Comparison of ENCODE assay signal across 9 cellular contexts in the genomic region with DNA sequence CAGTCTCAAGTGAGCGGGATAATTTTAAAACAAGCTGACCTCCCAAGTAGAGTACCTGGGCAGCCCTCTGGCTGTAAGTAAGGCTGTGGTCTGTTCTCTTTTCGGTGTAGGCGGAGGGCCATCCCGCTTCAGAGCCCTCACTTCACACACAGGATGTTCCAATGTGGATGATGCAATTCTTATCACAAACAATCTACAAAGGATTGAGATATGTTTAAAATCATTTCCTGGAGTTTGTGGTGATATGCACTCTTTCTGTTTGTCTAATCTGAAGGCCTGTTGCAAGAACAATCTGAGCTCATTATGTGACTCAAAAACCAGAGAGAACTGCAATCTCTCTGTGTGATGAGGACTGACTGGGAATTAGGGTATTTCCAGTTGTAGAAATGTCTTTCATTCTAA. TPM values are rescaled to one million over a fixed set of nuclear protein-coding genes. Genes with fewer than 3 reads are reported as not detected.
DNase-seq lines count a peak whose midpoint lies in the region; ATAC-seq, FAIRE-seq and TF ChIP-seq lines count a peak whose summit lies in the region.
"Had no signal": no experiment of that assay in that cellular context is flagged by ENCODE, and none has a peak within 500 bp of the region (broad histone marks: within the 10 kb centered on the region; RNA-seq: fewer than 3 reads in every experiment).

No MANE protein-coding gene starts in this region.

- no peak for TF ChIP-seq POLR2A in K562 (conservative IDR thresholded peaks at IDR 0.05)

- POLR2A ChIA-PET in K562 (lab: Yijun Ruan, JAX), result interaction anchor here (0.8 kb wide), 1 partner anchor 14 kb away, joined by 3 read pairs; no protein-coding TSS in a partner anchor

- no peak for FAIRE-seq in K562 (lab: Jason Lieb, UNC)

- H3K79me2 ChIP-seq in K562 (ENCODE audit: control insufficient read depth, insufficient read depth, low read length), result no peaks in the 10 kb centered on the region

- H3K4me3 ChIP-seq in K562, result no peak overlapping the region
- H3K4me3 ChIP-seq in mesodermal cell (ENCODE audit: extremely low read depth, insufficient read depth, low read length, poor library complexity, severe bottlenecking), result no peak overlapping the region

- no peak for TF ChIP-seq RAD21 in K562 (CRISPR knock-in tag; conservative IDR thresholded peaks at IDR 0.05 in 1 of 2, IDR thresholded peaks at IDR 0.05 in 1 of 2)

- no peak for TF ChIP-seq EP300 in K562 (IDR thresholded peaks at IDR 0.05; ENCODE audit: low read length)

- no peak overlapping the region for H3K27ac ChIP-seq in K562 (ENCODE audit: extremely low read depth, low read depth, low read length)
- H3K27ac ChIP-seq in mesodermal cell (ENCODE audit: low read depth, low read length, severe bottlenecking), result peak overlapping the region; percentile 87

- 29% methylated on average over 4 of the region's 4 CpGs for WGBS in K562 (ENCODE audit: insufficient coverage, low coverage, missing lambda C conversion rate)
- WGBS in mesodermal cell (ENCODE audit: insufficient coverage in 2 of 2), 2 experiments, result 100% methylated on average over 1 of the region's 4 CpGs; no CpG with 5 or more reads in 1 of the 2 experiments

- ATAC-seq in K562, result no peak
- no peak for ATAC-seq in HG03378 (IDR thresholded peaks at IDR 0.05; ENCODE audit: unreplicated experiment)
- ATAC-seq in HG02870 (IDR thresholded peaks at IDR 0.05; ENCODE audit: unreplicated experiment), result no peak
- no peak for ATAC-seq in HG02763 (IDR thresholded peaks at IDR 0.05; ENCODE audit: unreplicated experiment)

- no peak for TF ChIP-seq CTCF in K562 (IDR thresholded peaks at IDR 0.05 in 2 of 3, conservative IDR thresholded peaks at IDR 0.05 in 1 of 3; ENCODE audit: insufficient read depth in 2 of 3, low read depth in 1 of 3, low read length in 3 of 3)

- no peaks in the 10 kb centered on the region for H4K20me1 ChIP-seq in K562 (replicated peaks; ENCODE audit: control insufficient read depth, insufficient read depth, low read length)

- intact Hi-C loops in K562 (cut with micrococcal nuclease), result no loop called here

- peak; percentile 56 for DNase-seq in AG20443 (ENCODE audit: low spot score)
- peak; percentile 57 for DNase-seq in LHCN-M2 (ENCODE audit: low read depth)
- no peak for DNase-seq in K562 (ENCODE audit: extremely low read depth in 1 of 4, low spot score in 3 of 4)
- DNase-seq in NOMO-1 (lab: John Stamatoyannopoulos, UW; ENCODE audit: unreplicated experiment in 2 of 2), result no peak
- DNase-seq: activated B cell treated with CpG ODN at 0.5 μM for 24 hours had no signal

- no peak overlapping the region for H3K4me2 ChIP-seq in K562 (ENCODE audit: insufficient read depth, low read length)

- H3K9me3 ChIP-seq in K562 (replicated peaks; ENCODE audit: control insufficient read depth, insufficient read depth, low read depth, low read length), result no peaks in the 10 kb centered on the region
- H3K9me3 ChIP-seq in mesodermal cell (ENCODE audit: control insufficient read depth, low read length), result no peaks in the 10 kb centered on the region

- H2AFZ ChIP-seq in K562 (ENCODE audit: low read depth, low read length), result no peak overlapping the region

- H3K9me1 ChIP-seq in K562 (ENCODE audit: control insufficient read depth, insufficient read depth, low read length), result no peaks in the 10 kb centered on the region

- no peak overlapping the region for H3K9ac ChIP-seq in K562 (ENCODE audit: insufficient read depth in 1 of 2, low read depth in 2 of 2, low read length in 2 of 2)

- no TSS peak for BruUV-seq in K562 (replicated peaks; lab: Mats Ljungman, UMichigan)

- in situ Hi-C loops in K562 (cut with MboI), result no loop called here

- H3K27me3 ChIP-seq in K562 (ENCODE audit: control insufficient read depth in 2 of 2, insufficient read depth in 2 of 2, low read length in 2 of 2), result no peaks in the 10 kb centered on the region

- H3K4me1 ChIP-seq in K562 (replicated peaks in 1 of 2; ENCODE audit: control insufficient read depth in 2 of 2, insufficient read depth in 2 of 2, low read length in 2 of 2) (no peaks in the 10 kb centered on the region), mesodermal cell (ENCODE audit: control insufficient read depth, insufficient read depth, low read length, poor library complexity, severe bottlenecking) (peaks cover 47% of the 10 kb centered on the region)

- no peaks in the 10 kb centered on the region for H3K36me3 ChIP-seq in K562 (ENCODE audit: control insufficient read depth, insufficient read depth, low read length)
- peaks cover 34% of the 10 kb centered on the region for H3K36me3 ChIP-seq in mesodermal cell (ENCODE audit: control insufficient read depth, insufficient read depth, low read length)

- CTCF ChIA-PET in K562 (lab: Yijun Ruan, JAX; ENCODE audit: low intra/inter-chr PET ratio), result no interaction called here

TF ChIP-seq in K562, 482 proteins besides CTCF, POLR2A, EP300 and RAD21 (continues in another document):
- TF ChIP-seq CEBPG (CRISPR knock-in tag; IDR thresholded peaks at IDR 0.05) (no peak), CEBPG (tag; conservative IDR thresholded peaks at IDR 0.05 in 1 of 2, IDR thresholded peaks at IDR 0.05 in 1 of 2) (peak; percentile 83 to 86), KHSRP (IDR thresholded peaks at IDR 0.05) (no peak), COPS2 (conservative IDR thresholded peaks at IDR 0.05) (no peak), ZSCAN32 (CRISPR knock-in tag; IDR thresholded peaks at IDR 0.05) (0 out of 2 replicates have a peak, but pooled peaks have one; percentile 34), ARID1B (IDR thresholded peaks at IDR 0.05) (no peak)
- TF ChIP-seq, protein P1, sequence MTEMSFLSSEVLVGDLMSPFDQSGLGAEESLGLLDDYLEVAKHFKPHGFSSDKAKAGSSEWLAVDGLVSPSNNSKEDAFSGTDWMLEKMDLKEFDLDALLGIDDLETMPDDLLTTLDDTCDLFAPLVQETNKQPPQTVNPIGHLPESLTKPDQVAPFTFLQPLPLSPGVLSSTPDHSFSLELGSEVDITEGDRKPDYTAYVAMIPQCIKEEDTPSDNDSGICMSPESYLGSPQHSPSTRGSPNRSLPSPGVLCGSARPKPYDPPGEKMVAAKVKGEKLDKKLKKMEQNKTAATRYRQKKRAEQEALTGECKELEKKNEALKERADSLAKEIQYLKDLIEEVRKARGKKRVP (CRISPR knock-in tag; IDR thresholded peaks at IDR 0.05), result peak; percentile 63; the same call in 1 of the 2 replicates

RNA-seq across cellular contexts. Expression of a gene that starts 42.5 kb away (rescaled TPM):
- total RNA-seq in LHCN-M2 (2014; rRNA removed) (1.5 TPM in 2 replicates), K562 (2014; rRNA removed) (0.04 TPM in 1 of 2 replicates, not detected in the other), K562 (2014; rRNA removed; fragmentation: Illumina TruSeq; extraction: Trizol) (not detected in 2 replicates), K562 (2015; rRNA removed; fragmentation: Illumina TruSeq; extraction: Trizol) (not detected in 2 replicates), K562 (2021) (0.09 and 0.11 TPM in 2 replicates)
- polyA plus RNA-seq in LHCN-M2 (2012), result 0.13 TPM
- total RNA-seq in K562 (2011; cell fraction: chromatin; rRNA removed; ENCODE audit: low replicate concordance), result 0.05 TPM in 1 of 2 replicates, not detected in the other
- not detected in 2 replicates for total RNA-seq in K562 (2011; cell fraction: nucleolus; rRNA removed)
- total RNA-seq in K562 (2011; cell fraction: nucleoplasm; rRNA removed), result 0.07 and 0.08 TPM in 2 replicates
- polyA plus RNA-seq in K562 (2011; rRNA removed) (0.01 TPM in 2 replicates), K562 (2014; fragmentation: Illumina TruSeq; extraction: Trizol) (not detected in 2 replicates), K562 (2014; fragmentation: Nextera tagmentation; extraction: Ambion mirVana) (under 1 TPM in 1 of 2 experiments, not detected in 1; 0.01 TPM), K562 (2014; rRNA removed) (0.04 and 0.05 TPM in 2 replicates)
- polyA plus RNA-seq in K562 (2011; cell fraction: cytosol; rRNA removed), result 0.01 and 0.04 TPM in 2 replicates
- polyA plus RNA-seq in K562 (2011; cell fraction: nucleus; rRNA removed), result 0.04 TPM in 1 of 2 replicates, not detected in the other
- 0.03 and 0.04 TPM in 2 replicates for polyA plus RNA-seq in K562 (2012)
- 0.12 TPM in 1 of 2 replicates, not detected in the other for polyA minus RNA-seq in K562 (2011; rRNA and poly(A)+ RNA removed)
- polyA minus RNA-seq in K562 (2011; cell fraction: cytosol; rRNA and poly(A)+ RNA removed), result 0.46 TPM in 1 of 2 replicates, not detected in the other
- polyA minus RNA-seq in K562 (2011; cell fraction: nucleus; rRNA and poly(A)+ RNA removed), result under 0.01 TPM in 2 replicates
- polyA plus RNA-seq in mesodermal cell (2013, experiment 1 of 2), result 21.7 TPM
- polyA plus RNA-seq in mesodermal cell (2013, experiment 2 of 2), result 22.0 TPM

Comparison
In these comparisons a context has a peak if more than half of its experiments do, and no peak if none do; other contexts are left out.
1. DNase-seq: peak in AG20443 (single experiment) and LHCN-M2 (single experiment); none in K562 (0 of 4) and NOMO-1 (0 of 2).